In the genomic region with DNA sequence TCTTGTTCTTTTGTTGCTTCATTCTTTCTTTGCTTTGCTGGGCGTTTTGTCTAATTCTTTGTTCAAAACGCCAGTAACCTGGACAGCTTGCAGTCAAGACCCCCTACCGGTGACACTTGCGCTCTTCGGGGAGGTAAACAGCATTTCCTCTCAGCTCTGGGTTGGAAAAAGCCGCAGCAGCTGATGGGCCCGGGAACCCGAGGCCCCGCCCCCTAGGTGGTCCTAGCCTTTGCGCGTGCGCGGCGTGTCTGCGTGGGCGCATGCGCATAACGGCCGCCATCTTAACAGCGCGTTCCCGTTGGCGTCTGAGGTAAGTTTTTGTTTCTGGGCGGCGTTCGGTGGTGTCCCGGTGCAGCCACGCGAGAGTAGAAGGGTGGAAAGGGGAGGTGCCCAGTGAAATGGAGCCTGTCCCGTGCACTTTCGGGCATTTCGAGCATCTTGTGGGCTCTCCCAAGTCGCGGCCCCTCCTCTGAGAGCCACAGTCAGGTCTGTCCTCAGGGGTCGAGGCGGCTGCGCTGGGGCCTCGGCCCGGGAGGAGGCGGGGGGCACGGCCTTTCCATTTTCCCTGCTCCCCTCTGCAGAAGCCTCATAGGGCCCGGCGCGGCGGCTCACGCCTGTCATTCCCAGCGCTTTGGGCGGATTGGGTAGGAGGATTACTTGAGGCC, we compare ENCODE assay signal across 8 cellular contexts. TPM values are rescaled to one million over a fixed set of nuclear protein-coding genes. Genes with fewer than 3 reads are reported as not detected.
DNase-seq lines count a peak whose midpoint lies in the region; ATAC-seq, FAIRE-seq and TF ChIP-seq lines count a peak whose summit lies in the region.

A gene (plus strand): TSS at position 261 of the 665 bp plus-strand sequence. CDS start 14,371 bp downstream, outside the sequence.

- peak within 1 kb of the TSS; percentile 93 for H2AFZ ChIP-seq in Loucy (ENCODE audit: low read length)

- no peaks in the 10 kb centered on the region for H3K9me2 ChIP-seq in Loucy (replicated peaks; ENCODE audit: low read depth, low read length)

- peaks cover 34% of the 10 kb centered on the region for H3K79me2 ChIP-seq in Loucy (ENCODE audit: insufficient read depth, low read length)

- peaks cover 29% of the 10 kb centered on the region for H3K9me3 Mint-ChIP-seq in neural crest cell

- in situ Hi-C loops in G401 (cut with HindIII; ENCODE audit: low sequenced_read_pairs) = no loop called here

- peaks cover 53% of the 10 kb centered on the region for H3K36me3 Mint-ChIP-seq in neural crest cell (ENCODE audit: low read depth)

- WGBS in stomach, 5 donors = 0 to 1% (median 1%) methylated on average over 37 to 48 of the region's 48 CpGs

- peaks cover 30% of the 10 kb centered on the region for H3K4me1 ChIP-seq in Loucy (ENCODE audit: insufficient read depth, low read length, poor library complexity, severe bottlenecking)
- no peaks in the 10 kb centered on the region for H3K4me1 ChIP-seq in RWPE2 (ENCODE audit: insufficient read depth, poor library complexity, severe bottlenecking)
- peaks cover 11 to 20% (median 16%) of the 10 kb centered on the region in 4 donors for H3K4me1 ChIP-seq in stomach

- TF ChIP-seq CTCF in Loucy (conservative IDR thresholded peaks at IDR 0.05; ENCODE audit: low read length) = peak; percentile 63
- TF ChIP-seq CTCF in RWPE2 (IDR thresholded peaks at IDR 0.05; ENCODE audit: poor library complexity, severe bottlenecking) = peak; percentile 52
- TF ChIP-seq CTCF in neural crest cell (conservative IDR thresholded peaks at IDR 0.05) = peak; percentile 67
- TF ChIP-seq CTCF in stomach (IDR thresholded peaks at IDR 0.05) = peak in 1 of 7 experiments; percentile 26

- no peak for TF ChIP-seq EP300 in stomach (IDR thresholded peaks at IDR 0.05)

- peak; percentile 67 for TF ChIP-seq POLR2A in H54 (IDR thresholded peaks at IDR 0.05; ENCODE audit: low read depth, low read length)
- TF ChIP-seq POLR2A in stomach (IDR thresholded peaks at IDR 0.05) = no peak

- H3K9ac ChIP-seq in Loucy (ENCODE audit: low read depth, low read length, poor library complexity, severe bottlenecking) = peak within 1 kb of the TSS; percentile 90

- no peaks in the 10 kb centered on the region for H3K36me3 ChIP-seq in Loucy (ENCODE audit: insufficient read depth, low read length)
- H3K36me3 ChIP-seq in RWPE2 (ENCODE audit: low read depth) = peaks cover 15% of the 10 kb centered on the region
- peaks cover 0 to 39% (median 20%) of the 10 kb centered on the region in 4 donors for H3K36me3 ChIP-seq in stomach

- DNase-seq in G401 (ENCODE audit: low spot score) = peak; percentile 90
- peak; percentile 75 for DNase-seq in H54 (ENCODE audit: insufficient read length, low spot score)
- DNase-seq in RWPE2 (ENCODE audit: low spot score) = peak; percentile 91
- DNase-seq in activated effector memory CD4-positive, alpha-beta T cell treated with Interleukin-2 at 50 U/mL for 16 hours = peak; percentile 95
- peak; percentile 94 for DNase-seq in fibroblast of the conjunctiva (ENCODE audit: low read depth)
- DNase-seq in neural crest cell (ENCODE audit: low read depth, low spot score) = peak; percentile 96
- DNase-seq in stomach = peak; percentile 94

- peak; percentile 71 for FAIRE-seq in H54 (lab: Jason Lieb, UNC)

- peak within 1 kb of the TSS; percentile 91 for H3K4me3 Mint-ChIP-seq in neural crest cell

- H3K27ac Mint-ChIP-seq in neural crest cell (ENCODE audit: unreplicated experiment) = peak within 1 kb of the TSS; percentile 75

- H3K27me3 Mint-ChIP-seq in neural crest cell (ENCODE audit: low read depth) = peaks cover 5% of the 10 kb centered on the region

- H3K9me3 ChIP-seq in Loucy (ENCODE audit: insufficient read depth, low read depth, low read length) (no peaks in the 10 kb centered on the region), RWPE2 (ENCODE audit: severe bottlenecking) (peaks cover 4% of the 10 kb centered on the region), stomach (peaks cover 0 to 70% (median 35%) of the 10 kb centered on the region in 4 donors)

- H3K27me3 ChIP-seq in Loucy (ENCODE audit: insufficient read depth, low read length, poor library complexity, severe bottlenecking) (no peaks in the 10 kb centered on the region), RWPE2 (ENCODE audit: insufficient read depth, poor library complexity, severe bottlenecking) (no peaks in the 10 kb centered on the region), stomach (no peaks in the 10 kb centered on the region)

- H3K4me3 ChIP-seq in Loucy (ENCODE audit: low read length, poor library complexity, severe bottlenecking) = peak within 1 kb of the TSS; percentile 87
- peak within 1 kb of the TSS; percentile 47 for H3K4me3 ChIP-seq in RWPE2 (ENCODE audit: severe bottlenecking)
- H3K4me3 ChIP-seq in stomach = peak within 1 kb of the TSS; percentile 69 to 85 (median 78)

- peaks cover 3% of the 10 kb centered on the region; the same call in 1 of the 2 replicates for H3F3A ChIP-seq in Loucy (ENCODE audit: low read depth)

- peak; percentile 98 for ATAC-seq in RWPE2 (ENCODE audit: low read depth)

- peaks cover 14% of the 10 kb centered on the region for H3K4me1 Mint-ChIP-seq in neural crest cell

- H3K27ac ChIP-seq in RWPE2 (ENCODE audit: poor library complexity, severe bottlenecking) = peak within 1 kb of the TSS; percentile 60
- H3K27ac ChIP-seq in stomach = peak within 1 kb of the TSS; percentile 90 to 93 (median 92)

- no peaks in the 10 kb centered on the region for H4K20me1 ChIP-seq in Loucy (ENCODE audit: insufficient read depth, low read length, poor library complexity, severe bottlenecking)

- intact Hi-C loops in stomach (cut with DNase I; ENCODE audit: low total_unique reads) = no loop called here

- H3K4me2 ChIP-seq in Loucy (ENCODE audit: low read depth, low read length, poor library complexity, severe bottlenecking) = peak within 1 kb of the TSS; percentile 81

RNA-seq across cellular contexts. Expression of the gene that starts here (rescaled TPM):
- total RNA-seq in G401 (2014; rRNA removed; shearing (Covaris generic)) = 3.4 and 7.2 TPM in 2 replicates
- 24.0 and 26.5 TPM in 2 replicates for total RNA-seq in neural crest cell
- 10 to 100 TPM; 11.6 to 52.2 (median 16.9) TPM for total RNA-seq in stomach
- polyA plus RNA-seq in stomach = 10 to 100 TPM in 1 of 3 donors, 1 to 10 TPM in 2; 7.3 to 18.8 (median 9.6) TPM

Comparison
In these comparisons a context has a peak if more than half of its experiments do, and no peak if none do; other contexts are left out.
1. Peak in every context shown above with its lines: DNase-seq, ATAC-seq, H3K4me3 ChIP-seq and H3K27ac ChIP-seq.